Comparison of ENCODE assay signal across 25 cellular contexts in genomic region chr3:97979610-97980009, GRCh38. TPM values are rescaled to one million over a fixed set of nuclear protein-coding genes. Genes with fewer than 3 reads are reported as not detected.
DNase-seq lines count a peak whose midpoint lies in the region; ATAC-seq, FAIRE-seq and TF ChIP-seq lines count a peak whose summit lies in the region.
"Had no signal": no experiment of that assay in that cellular context is flagged by ENCODE, and none has a peak within 500 bp of the region (broad histone marks: within the 10 kb centered on the region; RNA-seq: fewer than 3 reads in every experiment).

No MANE protein-coding gene starts in this region.

- POLR2A ChIA-PET in HEK293 (lab: Yijun Ruan, JAX): no interaction called here

- H3K4me1 ChIP-seq in HEK293 (ENCODE audit: control insufficient read depth, insufficient read depth, low read length): no peaks in the 10 kb centered on the region
- no peaks in the 10 kb centered on the region; the same call in 1 of the 2 replicates for H3K4me1 ChIP-seq in SJCRH30
- no peaks in the 10 kb centered on the region for H3K4me1 ChIP-seq in right cardiac atrium (ENCODE audit: control insufficient read depth, insufficient read depth, low read length)

- H3K36me3 ChIP-seq in HEK293 (ENCODE audit: control insufficient read depth in 2 of 2, insufficient read depth in 1 of 2, low read length in 2 of 2) (no peaks in the 10 kb centered on the region), SJCRH30 (no peaks in the 10 kb centered on the region)
- H3K36me3 ChIP-seq: esophagus muscularis mucosa had no signal

- no peak for FAIRE-seq in D721Med (lab: Jason Lieb, UNC)

- TF ChIP-seq CTCF in D721Med (IDR thresholded peaks at IDR 0.05; ENCODE audit: insufficient read depth, missing control alignments) (peak; percentile 10), HEK293 (tag by site-specific recombination; IDR thresholded peaks at IDR 0.05) (no peak; the same call in 1 of the 2 replicates)

- WGBS in right cardiac atrium: 65% methylated on average over 3 of the region's 3 CpGs

- DNase-seq in D721Med (ENCODE audit: insufficient read length, low spot score): no peak
- DNase-seq in SJCRH30: peak; percentile 28
- peak in 2 of 3 donors; percentile 47 to 48 for DNase-seq in right cardiac atrium
- no peak for DNase-seq in activated CD8-positive, alpha-beta memory T cell treated with anti-CD3 and anti-CD28 coated beads for 24 hours
- DNase-seq in SIG-M5 treated with dmso at 0.1 percent for 504 hours (lab: John Stamatoyannopoulos, UW; ENCODE audit: unreplicated experiment): no peak
- DNase-seq in NK-92 treated with Interleukin-12 subunit alpha and Interleukin-12 subunit beta, amount 100 ng/mL, for 24 hours (lab: John Stamatoyannopoulos, UW): no peak
- DNase-seq: activated CD4-positive, alpha-beta T cell treated with anti-CD3 and anti-CD28 coated beads, Interleukin-2, amount 50 U/mL, for 48 hours; activated naive CD4-positive, alpha-beta T cell treated with anti-CD3 and anti-CD28 coated beads, Interleukin-2, amount 10 ng/mL, durations not matched to agents 7 days and 5 days; activated T-cell treated with anti-CD3 and anti-CD28 coated beads, Interleukin-2, amount 50 U/mL, for 24 hours; anterior cingulate cortex; CD4-positive, CD25-positive, alpha-beta regulatory T cell; central memory CD4-positive, alpha-beta T cell; DMS53; mucosa of descending colon; NCI-H1417 treated with DMSO at 0.1 percent for 48 hours; occipital lobe; RPMI8226; testis had no signal

- intact Hi-C loops in right cardiac atrium (cut with DNase I): no loop called here

- H3K9me3 ChIP-seq in HEK293 (ENCODE audit: control insufficient read depth, insufficient read depth, low read depth, low read length) (no peaks in the 10 kb centered on the region), SJCRH30 (replicated peaks) (no peaks in the 10 kb centered on the region), right cardiac atrium (ENCODE audit: control insufficient read depth, low read length) (no peaks in the 10 kb centered on the region)
- H3K9me3 ChIP-seq: esophagus muscularis mucosa, mucosa of descending colon, testis had no signal

- H3K27ac ChIP-seq in HEK293 (ENCODE audit: extremely low read depth, low read depth, low read length) (no peak overlapping the region), SJCRH30 (no peak overlapping the region), right cardiac atrium (ENCODE audit: low read length) (no peak overlapping the region)
- H3K27ac ChIP-seq: esophagus muscularis mucosa, testis had no signal

- H3K4me3 ChIP-seq in HEK293 (ENCODE audit: low read depth, low read length) (no peak overlapping the region), SJCRH30 (no peak overlapping the region), right cardiac atrium (ENCODE audit: low read length) (no peak overlapping the region)
- H3K4me3 ChIP-seq: esophagus muscularis mucosa, mucosa of descending colon, testis had no signal

- peak; percentile 47 to 75 for ATAC-seq in right cardiac atrium
- no peak for ATAC-seq in HG02763 (IDR thresholded peaks at IDR 0.05; ENCODE audit: unreplicated experiment)
- ATAC-seq: mucosa of descending colon; sciatic nerve; stimulated activated effector memory CD8-positive, alpha-beta T cell treated with anti-CD3 and anti-CD28 coated beads, Interleukin-12 subunit alpha, Interleukin-12 subunit beta, amount 100 ng/mL, for 72 hours had no signal

- CTCF ChIA-PET in HEK293 (lab: Yijun Ruan, JAX): no interaction called here

- H3K27me3 ChIP-seq in SJCRH30 (no peaks in the 10 kb centered on the region), right cardiac atrium (ENCODE audit: control insufficient read depth, insufficient read depth) (no peaks in the 10 kb centered on the region)
- H3K27me3 ChIP-seq: esophagus muscularis mucosa, testis had no signal

TF ChIP-seq in HEK293, 187 proteins besides CTCF, POLR2A, EP300 and RAD21:
- TF ChIP-seq ZNF366 (tag by site-specific recombination; conservative IDR thresholded peaks at IDR 0.05) (no peak), REST (tag by site-specific recombination; IDR thresholded peaks at IDR 0.05) (peak; percentile 86)

RNA-seq across cellular contexts. Expression of gene RIOX2, which starts 7.4 kb away (rescaled TPM):
- 50.3 and 54.6 TPM in 2 replicates for total RNA-seq in SJCRH30 (2014; rRNA removed; shearing (Covaris generic))
- 10 to 100 TPM; 10.3 to 15.3 (median 13.0) TPM for total RNA-seq in right cardiac atrium
- 9.3 TPM for polyA plus RNA-seq in right cardiac atrium

RNA-seq across cellular contexts. Expression of gene GABRR3, which starts 55.5 kb away (rescaled TPM):
- 0.03 TPM in 1 of 2 replicates, not detected in the other for total RNA-seq in SJCRH30 (2014; rRNA removed; shearing (Covaris generic))
- not detected for total RNA-seq in right cardiac atrium
- not detected for polyA plus RNA-seq in right cardiac atrium
- total RNA-seq: CD4-positive, CD25-positive, alpha-beta regulatory T cell; esophagus muscularis mucosa; liver; mucosa of descending colon; occipital lobe; sciatic nerve had no signal
- polyA plus RNA-seq: AG04450; CD4-positive, CD25-positive, alpha-beta regulatory T cell; liver had no signal

Comparison
In these comparisons a context has a peak if more than half of its experiments do, and no peak if none do; other contexts are left out.
1. DNase-seq: peak in SJCRH30 (2 of 2) and right cardiac atrium (2 of 3); none in D721Med (single experiment), activated CD8-positive, alpha-beta memory T cell treated with anti-CD3 and anti-CD28 coated beads for 24 hours (single experiment), SIG-M5 treated with dmso at 0.1 percent for 504 hours (single experiment) and NK-92 treated with Interleukin-12 subunit alpha and Interleukin-12 subunit beta, amount 100 ng/mL, for 24 hours (single experiment).